Comparison of ENCODE assay signal across 11 cellular contexts in genomic region chr5:56737002-56737621, GRCh38.
A peak's percentile ranks its signal among the peaks of the same experiment; 100 is the strongest.
DNase-seq lines count a peak whose midpoint lies in the region; ATAC-seq and TF ChIP-seq lines count a peak whose summit lies in the region.
"Had no signal": no experiment of that assay in that cellular context is flagged by ENCODE, and none has a peak within 500 bp of the region (broad histone marks: within the 10 kb centered on the region; RNA-seq: fewer than 3 reads in every experiment).

No MANE protein-coding gene starts in this region.

- no peak for TF ChIP-seq CTCF in epithelial cell of esophagus (IDR thresholded peaks at IDR 0.05; ENCODE audit: insufficient read depth, low read depth, low read length, missing control alignments)

- peak overlapping the region; percentile 87 for H3K27ac Mint-ChIP-seq in stimulated activated naive CD8-positive, alpha-beta T cell treated with anti-CD3 and anti-CD28 coated beads, Interleukin-15, Interleukin-2, amounts not matched to agents 100 ng/mL and 50 ng/mL, for 24 hours

- no peak overlapping the region for H3K4me3 ChIP-seq in epithelial cell of esophagus (ENCODE audit: low read length)

- peaks cover 47% of the 10 kb centered on the region for H3K4me1 Mint-ChIP-seq in stimulated activated naive CD8-positive, alpha-beta T cell treated with anti-CD3 and anti-CD28 coated beads, Interleukin-15, Interleukin-2, amounts not matched to agents 100 ng/mL and 50 ng/mL, for 24 hours (ENCODE audit: low read depth)

- H3K27me3 Mint-ChIP-seq in stimulated activated naive CD8-positive, alpha-beta T cell treated with anti-CD3 and anti-CD28 coated beads, Interleukin-15, Interleukin-2, amounts not matched to agents 100 ng/mL and 50 ng/mL, for 24 hours = no peaks in the 10 kb centered on the region

- intact Hi-C loops in Right ventricle myocardium superior (cut with DNase I) (no loop called here), Right ventricle myocardium inferior (cut with DNase I) (no loop called here)

- H3K4me3 Mint-ChIP-seq in stimulated activated naive CD8-positive, alpha-beta T cell treated with anti-CD3 and anti-CD28 coated beads, Interleukin-15, Interleukin-2, amounts not matched to agents 100 ng/mL and 50 ng/mL, for 24 hours = peak overlapping the region; percentile 22

- H3K36me3 Mint-ChIP-seq in stimulated activated naive CD8-positive, alpha-beta T cell treated with anti-CD3 and anti-CD28 coated beads, Interleukin-15, Interleukin-2, amounts not matched to agents 100 ng/mL and 50 ng/mL, for 24 hours (ENCODE audit: low read depth) = no peaks in the 10 kb centered on the region

- ATAC-seq in Right ventricle myocardium superior (ENCODE audit: poor library complexity) (peak; percentile 48), Right ventricle myocardium inferior (no peak)
- ATAC-seq: left colon had no signal

- DNase-seq in Right ventricle myocardium superior (no peak), Right ventricle myocardium inferior (ENCODE audit: missing footprints) (no peak), SKM-1 (lab: John Stamatoyannopoulos, UW; ENCODE audit: unreplicated experiment) (peak; percentile 28), epithelial cell of esophagus (ENCODE audit: low read depth) (peak; percentile 22), NCI-H1417 (lab: John Stamatoyannopoulos, UW) (no peak), DMS 273 (lab: John Stamatoyannopoulos, UW; ENCODE audit: unreplicated experiment) (no peak), retina (no peak)
- DNase-seq: NCI-H2227 treated with DMSO at 0.1 percent for 48 hours; stimulated activated CD4-positive, alpha-beta T cell treated with anti-CD3 and anti-CD28 coated beads, Interleukin-1b, Interleukin-23, amount 100 ng/mL, for 48 hours had no signal

- H3K9me3 Mint-ChIP-seq in stimulated activated naive CD8-positive, alpha-beta T cell treated with anti-CD3 and anti-CD28 coated beads, Interleukin-15, Interleukin-2, amounts not matched to agents 100 ng/mL and 50 ng/mL, for 24 hours = peaks cover 5% of the 10 kb centered on the region

Comparison
In these comparisons a context has a peak if more than half of its experiments do, and no peak if none do; other contexts are left out.
1. DNase-seq: peak in SKM-1 (single experiment) and epithelial cell of esophagus (single experiment); none in Right ventricle myocardium superior (single experiment), Right ventricle myocardium inferior (single experiment), NCI-H1417 (0 of 3), DMS 273 (single experiment) and retina (single experiment).